ENCODE assay signal across 39 cellular contexts in genomic region chr17:61519754-61520440, GRCh38.
"Had no signal": no experiment of that assay in that cellular context is flagged by ENCODE, and none has a peak within 500 bp of the region (broad histone marks: within the 10 kb centered on the region; RNA-seq: fewer than 3 reads in every experiment).

No MANE protein-coding gene starts in this region.

- H3K36me3 ChIP-seq: adrenal gland, MG63, Peyer's patch, SJSA1 had no signal

- FAIRE-seq: bronchial epithelial cell had no signal

- H3K4me1 ChIP-seq: adrenal gland, Peyer's patch, SJSA1 had no signal

- H3K27ac Mint-ChIP-seq: activated B cell treated with CpG ODN at 0.5 μM for 24 hours; activated CD4-positive, alpha-beta memory T cell treated with anti-CD3 and anti-CD28 coated beads for 36 hours; activated naive CD4-positive, alpha-beta T cell treated with anti-CD3 and anti-CD28 coated beads for 36 hours; activated naive CD4-positive, alpha-beta T cell treated with anti-CD3 and anti-CD28 coated beads, Interleukin-2, amount 50 U/mL, for 72 hours; activated T-helper 1 cell treated with anti-CD3 and anti-CD28 coated beads, Interleukin-12 subunit alpha, Interleukin-12 subunit beta, Interleukin-2, Interleukin-4 antibody, amounts not matched to agents 30 ng/mL and 10 ng/mL and 1 ng/mL, durations not matched to agents 14 hours and 24 hours and 36 hours; brain had no signal

- H3K4me3 ChIP-seq: adrenal gland, MG63, Peyer's patch, SJSA1 had no signal

- H3K27me3 ChIP-seq: Peyer's patch had no signal

- DNase-seq: activated B cell treated with CpG ODN at 0.5 μM for 24 hours; activated CD4-positive, alpha-beta memory T cell treated with anti-CD3 and anti-CD28 coated beads for 36 hours; activated CD4-positive, alpha-beta T cell treated with anti-CD3 and anti-CD28 coated beads for 4 hours; activated CD4-positive, alpha-beta T cell treated with anti-CD3 and anti-CD28 coated beads, Interleukin-2, amount 50 U/mL, for 1 hour; activated CD4-positive, CD25-positive, alpha-beta regulatory T cell treated with anti-CD3 and anti-CD28 coated beads, Interleukin-2, amount 50 U/mL, for 72 hours; activated CD8-positive, alpha-beta memory T cell treated with anti-CD3 and anti-CD28 coated beads, Interleukin-2, amount 50 U/mL, for 4 hours; activated gamma-delta T cell treated with Interleukin-2 at 50 U/mL for 16 hours; activated naive CD4-positive, alpha-beta T cell treated with anti-CD3 and anti-CD28 coated beads for 36 hours; activated T-cell treated with anti-CD3 and anti-CD28 coated beads for 4 hours; activated T-cell treated with anti-CD3 and anti-CD28 coated beads, Interleukin-2, amount 50 U/mL, for 4 hours; adrenal gland; anterior cingulate cortex; caudate nucleus; cerebellar nuclear complex; MG63; NCI-H1048; NCI-H1105 treated with DMSO at 0.1 percent for 48 hours; NCI-H1436; NCI-H1694; NCI-H1930; NCI-H2081 treated with DMSO at 0.1 percent for 48 hours; NCI-H2171 treated with DMSO at 0.1 percent for 48 hours; NCI-H2227 treated with DMSO at 0.1 percent for 48 hours; NCI-H446; NCI-H510A treated with DMSO at 0.1 percent for 48 hours; PC-3; Peyer's patch; RPMI8226; SHP77 treated with DMSO at 0.1 percent for 48 hours; T-helper 1 cell; T-helper 2 cell; T-helper 9 cell had no signal

- H3K9me3 ChIP-seq: adrenal gland, MG63, Peyer's patch, SJSA1 had no signal

- H3K4me1 Mint-ChIP-seq: activated B cell treated with CpG ODN at 0.5 μM for 24 hours, brain had no signal

- H3K9me3 Mint-ChIP-seq: activated B cell treated with CpG ODN at 0.5 μM for 24 hours; activated CD4-positive, alpha-beta memory T cell treated with anti-CD3 and anti-CD28 coated beads for 36 hours; activated naive CD4-positive, alpha-beta T cell treated with anti-CD3 and anti-CD28 coated beads for 36 hours; activated naive CD4-positive, alpha-beta T cell treated with anti-CD3 and anti-CD28 coated beads, Interleukin-2, amount 50 U/mL, for 72 hours; activated T-cell treated with anti-CD3 and anti-CD28 coated beads, Interleukin-2, amount 50 U/mL, for 4 hours; activated T-helper 1 cell treated with anti-CD3 and anti-CD28 coated beads, Interleukin-12 subunit alpha, Interleukin-12 subunit beta, Interleukin-2, Interleukin-4 antibody, amounts not matched to agents 30 ng/mL and 10 ng/mL and 1 ng/mL, durations not matched to agents 14 hours and 24 hours and 36 hours; brain had no signal

- H3K36me3 Mint-ChIP-seq: activated CD4-positive, alpha-beta memory T cell treated with anti-CD3 and anti-CD28 coated beads for 36 hours; activated naive CD4-positive, alpha-beta T cell treated with anti-CD3 and anti-CD28 coated beads, Interleukin-2, amount 50 U/mL, for 72 hours; brain had no signal

- ATAC-seq: activated naive CD4-positive, alpha-beta T cell treated with anti-CD3 and anti-CD28 coated beads, Interleukin-2, amount 50 U/mL, for 72 hours; activated T-cell treated with anti-CD3 and anti-CD28 coated beads, Interleukin-2, amount 50 U/mL, for 4 hours; PC-3; SK-N-SH treated with all-trans-retinoic acid at 6 μM for 48 hours had no signal

- H3K4me3 Mint-ChIP-seq: activated B cell treated with CpG ODN at 0.5 μM for 24 hours; activated CD4-positive, alpha-beta memory T cell treated with anti-CD3 and anti-CD28 coated beads for 36 hours; activated naive CD4-positive, alpha-beta T cell treated with anti-CD3 and anti-CD28 coated beads for 36 hours; activated T-cell treated with anti-CD3 and anti-CD28 coated beads, Interleukin-2, amount 50 U/mL, for 4 hours; activated T-helper 1 cell treated with anti-CD3 and anti-CD28 coated beads, Interleukin-12 subunit alpha, Interleukin-12 subunit beta, Interleukin-2, Interleukin-4 antibody, amounts not matched to agents 30 ng/mL and 10 ng/mL and 1 ng/mL, durations not matched to agents 14 hours and 24 hours and 36 hours; brain had no signal

- H3K27ac ChIP-seq: adrenal gland, Peyer's patch, SJSA1, VCaP had no signal
